In genomic region chr15:39171944-39172368, GRCh38 we compare ENCODE assay signal across 9 cellular contexts.
A peak's percentile ranks its signal among the peaks of the same experiment; 100 is the strongest.
DNase-seq lines count a peak whose midpoint lies in the region; ATAC-seq and TF ChIP-seq lines count a peak whose summit lies in the region.
"Had no signal": no experiment of that assay in that cellular context is flagged by ENCODE, and none has a peak within 500 bp of the region (broad histone marks: within the 10 kb centered on the region; RNA-seq: fewer than 3 reads in every experiment).

No MANE protein-coding gene starts in this region.

- DNase-seq in AG04449 (ENCODE audit: low read depth, low spot score) (peak; percentile 90), H9 (peak; percentile 87), NCI-H345 (lab: John Stamatoyannopoulos, UW) (peak; percentile 86), left ventricle myocardium superior (no peak), renal cortical epithelial cell (ENCODE audit: low read depth) (peak; percentile 98)
- DNase-seq in activated naive CD8-positive, alpha-beta T cell treated with anti-CD3 and anti-CD28 coated beads, Interleukin-2, amount 50 U/mL, for 16 hours (ENCODE audit: low read depth, low spot score), result peak; percentile 2

- no peak overlapping the region for H3K4me2 ChIP-seq in H9 (ENCODE audit: insufficient read depth, insufficient read length, low read length)

- no peaks in the 10 kb centered on the region for H3K27me3 Mint-ChIP-seq in H9 (ENCODE audit: low read depth)

- no peak overlapping the region for H3K4me3 Mint-ChIP-seq in H9

- no peak overlapping the region for H2BK20ac ChIP-seq in H9 (ENCODE audit: low read depth, low read length, poor library complexity, severe bottlenecking)

- H2BK12ac ChIP-seq in H9 (ENCODE audit: insufficient read length, low read depth, low read length), result no peak overlapping the region

- no peak overlapping the region for H4K5ac ChIP-seq in H9 (ENCODE audit: insufficient read length, low read depth, low read length)

- TF ChIP-seq CTCF in AG04449 (IDR thresholded peaks at IDR 0.05; ENCODE audit: insufficient read depth, low read length, missing control alignments) (peak; percentile 44), H9 (conservative IDR thresholded peaks at IDR 0.05) (peak; percentile 74; the same call in 2 of the 3 replicates)

- peak overlapping the region; percentile 45 to 97 (median 95); a peak in 5 of 7 replicates for H3K27ac Mint-ChIP-seq in H9

- no peaks in the 10 kb centered on the region for H3K79me1 ChIP-seq in H9 (ENCODE audit: insufficient read depth, low read depth, low read length, poor library complexity, severe bottlenecking)

- peaks cover 37 to 51% of the 10 kb centered on the region in 2 experiments for H3K4me1 Mint-ChIP-seq in H9

- no peak overlapping the region for H4K8ac ChIP-seq in H9 (replicated peaks; ENCODE audit: insufficient read length, low read depth, low read length)

- WGBS in H9 (ENCODE audit: extremely low coverage, insufficient read length, low lambda C conversion rate), result no CpG with 5 or more reads among the region's 3 CpGs

- no peak overlapping the region for H3K23ac ChIP-seq in H9 (ENCODE audit: insufficient read length, low read depth, low read length)

- no peaks in the 10 kb centered on the region for H3K79me2 ChIP-seq in H9 (ENCODE audit: insufficient read depth, low read length)

- H3K4me3 ChIP-seq in AG04449 (ENCODE audit: low read depth, low read length), result no peak overlapping the region

- no peak overlapping the region for H2AK5ac ChIP-seq in H9 (ENCODE audit: insufficient read length, low read length)

- peak overlapping the region; percentile 26 for H2BK120ac ChIP-seq in H9 (ENCODE audit: low read depth, low read length, poor library complexity, severe bottlenecking)

- no peaks in the 10 kb centered on the region for H4K20me1 ChIP-seq in H9 (ENCODE audit: control insufficient read depth, insufficient read depth, insufficient read length)

- H3K9ac ChIP-seq in H9 (ENCODE audit: extremely low read depth, insufficient read length, low read length), result no peak overlapping the region

- H3K18ac ChIP-seq in H9 (ENCODE audit: insufficient read length, low read depth, low read length), result peak overlapping the region; percentile 9

- H2AFZ ChIP-seq in H9 (ENCODE audit: low read length), result peak overlapping the region; percentile 16

- peaks cover 9% of the 10 kb centered on the region; the same call in 1 of the 2 replicates for H3K4me1 ChIP-seq in H9 (ENCODE audit: insufficient read depth, low read length)

- H3K9me3 Mint-ChIP-seq in H9, result no peaks in the 10 kb centered on the region

- no peaks in the 10 kb centered on the region for H3K36me3 Mint-ChIP-seq in H9 (ENCODE audit: insufficient read depth in 1 of 3, low read depth in 3 of 3)

- H2BK15ac ChIP-seq in H9 (ENCODE audit: low read depth, low read length), result no peak overlapping the region

- H2BK5ac ChIP-seq in H9 (ENCODE audit: insufficient read length, low read length), result no peak overlapping the region

- H3K27me3 ChIP-seq in H9 (ENCODE audit: insufficient read depth, low read length), result no peaks in the 10 kb centered on the region

- peak overlapping the region; percentile 26 for H3K27ac ChIP-seq in H9 (ENCODE audit: insufficient read length, low read depth, low read length)
- H3K27ac ChIP-seq: neutrophil had no signal

- no peak overlapping the region for H4K91ac ChIP-seq in H9 (ENCODE audit: insufficient read length, low read depth, low read length)

- POLR2A ChIA-PET in AG04449 (lab: Yijun Ruan, JAX), result interaction anchor here (0.6 to 2.6 kb wide), 10 partner anchors 109 to 428 kb away, joined by 3 to 59 read pairs (median 4); partner anchors contain the start of gene THBS1

- H3K56ac ChIP-seq in H9 (ENCODE audit: insufficient read length, low read depth, low read length), result no peak overlapping the region

- ATAC-seq in left ventricle myocardium superior (peak; percentile 92), GM21825 (IDR thresholded peaks at IDR 0.05; ENCODE audit: unreplicated experiment) (no peak), HG03095 (IDR thresholded peaks at IDR 0.05; ENCODE audit: unreplicated experiment) (no peak)

- H3K9me3 ChIP-seq in H9 (ENCODE audit: control insufficient read depth, low read depth, low read length), result no peaks in the 10 kb centered on the region
- H3K9me3 ChIP-seq: neutrophil had no signal

- CTCF ChIA-PET in AG04449 (lab: Yijun Ruan, JAX), result interaction anchor here (0.6 to 2.2 kb wide), 24 partner anchors 10 to 585 kb away, joined by 3 to 18 read pairs (median 4); partner anchors contain the start of gene THBS1

- H3K23me2 ChIP-seq in H9 (ENCODE audit: insufficient read length, low read depth, low read length, poor library complexity, severe bottlenecking), result no peaks in the 10 kb centered on the region

- no peak overlapping the region; the same call in 1 of the 2 replicates for H3K14ac ChIP-seq in H9 (ENCODE audit: insufficient read depth, low read length)

- intact Hi-C loops in left ventricle myocardium superior (cut with micrococcal nuclease), result loop anchor here (5.0 kb wide), 1 partner anchor 405 kb away; no protein-coding TSS in a partner anchor

- H3K4ac ChIP-seq in H9 (ENCODE audit: low read depth, low read length), result no peak overlapping the region

- no peak overlapping the region for H3T11ph ChIP-seq in H9 (ENCODE audit: low read length)
